ENCODE assay signal across 1 cellular context in genomic region chr16:22188267-22188594, GRCh38.
TF ChIP-seq lines count a peak whose summit lies in the region.

No MANE protein-coding gene starts in this region.

TF ChIP-seq in A549, 52 proteins besides CTCF, POLR2A, EP300 and RAD21:
- TF ChIP-seq GATA3 (IDR thresholded peaks at IDR 0.05; ENCODE audit: borderline replicate concordance), result no peak
- no peak for TF ChIP-seq NFE2L2 (conservative IDR thresholded peaks at IDR 0.05; ENCODE audit: low read length)
- TF ChIP-seq CHD2 (IDR thresholded peaks at IDR 0.05; ENCODE audit: low read length, partially characterized antibody), result no peak
- TF ChIP-seq RARB (CRISPR knock-in tag; IDR thresholded peaks at IDR 0.05), result no peak
- TF ChIP-seq NR3C1 (IDR thresholded peaks at IDR 0.05), result no peak
- no peak for TF ChIP-seq CHD4 (IDR thresholded peaks at IDR 0.05; ENCODE audit: borderline replicate concordance)
- TF ChIP-seq HOXB5 (CRISPR knock-in tag; IDR thresholded peaks at IDR 0.05), result no peak
- TF ChIP-seq EHF (CRISPR knock-in tag; IDR thresholded peaks at IDR 0.05), result no peak
- no peak for TF ChIP-seq SREBF2 (IDR thresholded peaks at IDR 0.05)
- no peak for TF ChIP-seq CBX2 (IDR thresholded peaks at IDR 0.05; ENCODE audit: borderline replicate concordance, low read depth)
